ENCODE assay signal across 12 cellular contexts in genomic region chr16:90057738-90058173, GRCh38. TPM values are rescaled to one million over a fixed set of nuclear protein-coding genes. Genes with fewer than 3 reads are reported as not detected.
DNase-seq lines count a peak whose midpoint lies in the region; ATAC-seq and TF ChIP-seq lines count a peak whose summit lies in the region.
"Had no signal": no experiment of that assay in that cellular context is flagged by ENCODE, and none has a peak within 500 bp of the region (broad histone marks: within the 10 kb centered on the region; RNA-seq: fewer than 3 reads in every experiment).

No MANE protein-coding gene starts in this region.

- H3K4me3 ChIP-seq in NB4 (ENCODE audit: low read depth, low read length) (peak overlapping the region; percentile 30), choroid plexus epithelial cell (ENCODE audit: low read depth, low read length) (no peak overlapping the region)
- H3K4me3 ChIP-seq: smooth muscle cell, thoracic aorta had no signal

- peaks cover 5% of the 10 kb centered on the region for H3K36me3 Mint-ChIP-seq in activated naive CD8-positive, alpha-beta T cell treated with anti-CD3 and anti-CD28 coated beads, Interleukin-2, amount 50 U/mL, for 24 hours (ENCODE audit: low read depth)
- H3K36me3 Mint-ChIP-seq in activated naive CD8-positive, alpha-beta T cell treated with anti-CD3 and anti-CD28 coated beads for 36 hours: no peaks in the 10 kb centered on the region
- H3K36me3 Mint-ChIP-seq in stimulated activated naive B cell treated with anti-CD40 and anti-IgM and Interleukin-4, amounts not matched to agents 10 μg/mL and 1 μg/mL and 100 μg/mL, for 72 hours: peaks cover 11 to 18% of the 10 kb centered on the region in 2 donors
- H3K36me3 Mint-ChIP-seq in progenitor cell of endocrine pancreas (ENCODE audit: insufficient read depth): peaks cover 2% of the 10 kb centered on the region

- peaks cover 10% of the 10 kb centered on the region for H3K27me3 Mint-ChIP-seq in activated naive CD8-positive, alpha-beta T cell treated with anti-CD3 and anti-CD28 coated beads, Interleukin-2, amount 50 U/mL, for 24 hours
- no peaks in the 10 kb centered on the region for H3K27me3 Mint-ChIP-seq in activated naive CD8-positive, alpha-beta T cell treated with anti-CD3 and anti-CD28 coated beads for 36 hours
- H3K27me3 Mint-ChIP-seq in stimulated activated naive B cell treated with anti-CD40 and anti-IgM and Interleukin-4, amounts not matched to agents 10 μg/mL and 1 μg/mL and 100 μg/mL, for 72 hours: peaks cover 19 to 48% of the 10 kb centered on the region in 2 donors
- H3K27me3 Mint-ChIP-seq in progenitor cell of endocrine pancreas: peaks cover 27% of the 10 kb centered on the region

- TF ChIP-seq CTCF in NB4 (IDR thresholded peaks at IDR 0.05; ENCODE audit: low read depth, low read length) (no peak), choroid plexus epithelial cell (conservative IDR thresholded peaks at IDR 0.05; ENCODE audit: low read depth, low read length) (no peak), progenitor cell of endocrine pancreas (IDR thresholded peaks at IDR 0.05; ENCODE audit: unreplicated experiment) (no peak)

- H3K27ac Mint-ChIP-seq in activated naive CD8-positive, alpha-beta T cell treated with anti-CD3 and anti-CD28 coated beads, Interleukin-2, amount 50 U/mL, for 24 hours: no peak overlapping the region
- no peak overlapping the region for H3K27ac Mint-ChIP-seq in activated naive CD8-positive, alpha-beta T cell treated with anti-CD3 and anti-CD28 coated beads for 36 hours
- H3K27ac Mint-ChIP-seq in stimulated activated naive B cell treated with anti-CD40 and anti-IgM and Interleukin-4, amounts not matched to agents 10 μg/mL and 1 μg/mL and 100 μg/mL, for 72 hours: no peak overlapping the region
- H3K27ac Mint-ChIP-seq in progenitor cell of endocrine pancreas: no peak overlapping the region

- peaks cover 13% of the 10 kb centered on the region for H3K4me1 Mint-ChIP-seq in activated naive CD8-positive, alpha-beta T cell treated with anti-CD3 and anti-CD28 coated beads, Interleukin-2, amount 50 U/mL, for 24 hours
- peaks cover 1% of the 10 kb centered on the region for H3K4me1 Mint-ChIP-seq in activated naive CD8-positive, alpha-beta T cell treated with anti-CD3 and anti-CD28 coated beads for 36 hours
- H3K4me1 Mint-ChIP-seq in stimulated activated naive B cell treated with anti-CD40 and anti-IgM and Interleukin-4, amounts not matched to agents 10 μg/mL and 1 μg/mL and 100 μg/mL, for 72 hours: peaks cover 7 to 14% of the 10 kb centered on the region in 2 donors
- no peaks in the 10 kb centered on the region for H3K4me1 Mint-ChIP-seq in progenitor cell of endocrine pancreas (ENCODE audit: low read depth)

- intact Hi-C loops in cardiac septum (cut with DNase I): no loop called here

- no peak for TF ChIP-seq POLR2A in NB4 (IDR thresholded peaks at IDR 0.05; ENCODE audit: extremely low read depth, insufficient read length)

- peaks cover 20% of the 10 kb centered on the region for H3K9me3 Mint-ChIP-seq in activated naive CD8-positive, alpha-beta T cell treated with anti-CD3 and anti-CD28 coated beads, Interleukin-2, amount 50 U/mL, for 24 hours
- H3K9me3 Mint-ChIP-seq in activated naive CD8-positive, alpha-beta T cell treated with anti-CD3 and anti-CD28 coated beads for 36 hours: peaks cover 20% of the 10 kb centered on the region
- H3K9me3 Mint-ChIP-seq in stimulated activated naive B cell treated with anti-CD40 and anti-IgM and Interleukin-4, amounts not matched to agents 10 μg/mL and 1 μg/mL and 100 μg/mL, for 72 hours: peaks cover 17 to 18% of the 10 kb centered on the region in 2 donors
- peaks cover 20% of the 10 kb centered on the region for H3K9me3 Mint-ChIP-seq in progenitor cell of endocrine pancreas (ENCODE audit: low read depth)

- H3K4me3 Mint-ChIP-seq in activated naive CD8-positive, alpha-beta T cell treated with anti-CD3 and anti-CD28 coated beads, Interleukin-2, amount 50 U/mL, for 24 hours: no peak overlapping the region
- H3K4me3 Mint-ChIP-seq in activated naive CD8-positive, alpha-beta T cell treated with anti-CD3 and anti-CD28 coated beads for 36 hours: no peak overlapping the region
- no peak overlapping the region for H3K4me3 Mint-ChIP-seq in stimulated activated naive B cell treated with anti-CD40 and anti-IgM and Interleukin-4, amounts not matched to agents 10 μg/mL and 1 μg/mL and 100 μg/mL, for 72 hours
- no peak overlapping the region for H3K4me3 Mint-ChIP-seq in progenitor cell of endocrine pancreas (ENCODE audit: low read depth)

- peak; percentile 92 for ATAC-seq in activated naive CD8-positive, alpha-beta T cell treated with anti-CD3 and anti-CD28 coated beads, Interleukin-2, amount 50 U/mL, for 24 hours
- ATAC-seq in stimulated activated naive B cell treated with anti-CD40 and anti-IgM and Interleukin-4, amounts not matched to agents 10 μg/mL and 1 μg/mL and 100 μg/mL, for 72 hours (replicated peaks): peak; percentile 65 to 70
- no peak for ATAC-seq in HG03039 (IDR thresholded peaks at IDR 0.05; ENCODE audit: unreplicated experiment)

- peak; percentile 22 for DNase-seq in activated naive CD8-positive, alpha-beta T cell treated with anti-CD3 and anti-CD28 coated beads, Interleukin-2, amount 50 U/mL, for 24 hours
- DNase-seq in activated naive CD8-positive, alpha-beta T cell treated with anti-CD3 and anti-CD28 coated beads for 36 hours: no peak
- DNase-seq in NB4 (ENCODE audit: low read depth) (peak; percentile 99), choroid plexus epithelial cell (ENCODE audit: low read depth) (peak; percentile 89), progenitor cell of endocrine pancreas (ENCODE audit: low spot score, unreplicated experiment) (no peak), cardiac septum (ENCODE audit: low spot score) (no peak)
- DNase-seq in stimulated activated naive B cell treated with anti-CD40 and anti-IgM and Interleukin-4, amounts not matched to agents 10 μg/mL and 1 μg/mL and 100 μg/mL, for 72 hours: no peak
- DNase-seq: COR-L47 had no signal

RNA-seq across cellular contexts. Expression of gene PRDM7, which starts 19.4 kb away (rescaled TPM):
- not detected for total RNA-seq in activated naive CD8-positive, alpha-beta T cell treated with anti-CD3 and anti-CD28 coated beads for 36 hours
- total RNA-seq in progenitor cell of endocrine pancreas: not detected in 2 replicates
- total RNA-seq in cardiac septum: not detected
- total RNA-seq: glomerular endothelial cell, smooth muscle cell, thoracic aorta had no signal

RNA-seq across cellular contexts. Expression of gene DBNDD1, which starts 38.5 kb away (rescaled TPM):
- 1 to 10 TPM in 1 of 2 experiments, under 1 TPM in 1; 0.82 to 1.0 TPM for total RNA-seq in activated naive CD8-positive, alpha-beta T cell treated with anti-CD3 and anti-CD28 coated beads for 36 hours
- total RNA-seq in progenitor cell of endocrine pancreas (53.8 and 57.4 TPM in 2 replicates), cardiac septum (3.0 TPM)

Comparison
In these comparisons a context has a peak if more than half of its experiments do, and no peak if none do; other contexts are left out.
1. DNase-seq: peak in activated naive CD8-positive, alpha-beta T cell treated with anti-CD3 and anti-CD28 coated beads, Interleukin-2, amount 50 U/mL, for 24 hours (single experiment), NB4 (single experiment) and choroid plexus epithelial cell (single experiment); none in activated naive CD8-positive, alpha-beta T cell treated with anti-CD3 and anti-CD28 coated beads for 36 hours (single experiment), stimulated activated naive B cell treated with anti-CD40 and anti-IgM and Interleukin-4, amounts not matched to agents 10 μg/mL and 1 μg/mL and 100 μg/mL, for 72 hours (single experiment), progenitor cell of endocrine pancreas (single experiment) and cardiac septum (single experiment).
2. RNA of gene DBNDD1, which starts 38.5 kb away (total RNA-seq): 53.8 to 57.4 TPM in progenitor cell of endocrine pancreas; 3.0 TPM in cardiac septum (single experiment) and 0.82 to 1.0 TPM in activated naive CD8-positive, alpha-beta T cell treated with anti-CD3 and anti-CD28 coated beads for 36 hours; every median in the first group is over 10 times any median in the second.